Comparison of ENCODE assay signal across 2 cellular contexts in genomic region chr12:43921666-43922337, GRCh38.
TF ChIP-seq lines count a peak whose summit lies in the region.

No MANE protein-coding gene starts in this region.

TF ChIP-seq in Ishikawa, 13 proteins besides CTCF, POLR2A, EP300 and RAD21 (continued from another document):
- 0 out of 2 replicates have a peak, but pooled peaks have one; percentile 22 for TF ChIP-seq TEAD4 (IDR thresholded peaks at IDR 0.05)

TF ChIP-seq in H1, 55 proteins besides CTCF, POLR2A, EP300 and RAD21 (continued from another document):
- TF ChIP-seq POU5F1 (IDR thresholded peaks at IDR 0.05; ENCODE audit: low read depth, low read length) = peak; percentile 88
- TF ChIP-seq TEAD4 (IDR thresholded peaks at IDR 0.05; ENCODE audit: low read depth, low read length) = peak; percentile 93
- TF ChIP-seq YY1 (IDR thresholded peaks at IDR 0.05; ENCODE audit: low read depth, low read length) = peak; percentile 66; the same call in 1 of the 2 replicates
- peak; percentile 58; the same call in 1 of the 2 replicates for TF ChIP-seq TCF12 (IDR thresholded peaks at IDR 0.05; ENCODE audit: low read depth, low read length)
- no peak for TF ChIP-seq SP2 (IDR thresholded peaks at IDR 0.05; ENCODE audit: low read length)
- 0 out of 2 replicates have a peak, but pooled peaks have one; percentile 17 for TF ChIP-seq SP1 (IDR thresholded peaks at IDR 0.05; ENCODE audit: low read depth, low read length)
